Comparison of ENCODE assay signal across 1 cellular context in genomic region chr10:80453715-80454525, GRCh38.
TF ChIP-seq lines count a peak whose summit lies in the region.

Gene TSPAN14, plus strand, starts transcription at chr10:80454310. Its CDS starts 34,924 bp downstream, at chr10:80489234.

TF ChIP-seq in GM12878, 131 proteins besides CTCF, POLR2A, EP300 and RAD21 (continues in another document):
- TF ChIP-seq ZNF687 (IDR thresholded peaks at IDR 0.05) (peak; percentile 60), SIX5 (IDR thresholded peaks at IDR 0.05; ENCODE audit: low read depth, low read length, severe bottlenecking) (no peak), CHD4 (IDR thresholded peaks at IDR 0.05) (no peak), ZBTB40 (IDR thresholded peaks at IDR 0.05; ENCODE audit: borderline replicate concordance) (no peak), TCF7 (IDR thresholded peaks at IDR 0.05; ENCODE audit: borderline replicate concordance) (no peak), CHD2 (IDR thresholded peaks at IDR 0.05; ENCODE audit: borderline replicate concordance, low read depth, low read length) (0 out of 2 replicates have a peak, but pooled peaks have one; percentile 31), ELK1 (IDR thresholded peaks at IDR 0.05; ENCODE audit: low read depth, low read length) (no peak), RUNX3 (IDR thresholded peaks at IDR 0.05; ENCODE audit: low read length) (no peak), PAX8 (IDR thresholded peaks at IDR 0.05) (no peak), YBX1 (IDR thresholded peaks at IDR 0.05) (no peak), E2F4 (IDR thresholded peaks at IDR 0.05; ENCODE audit: low read depth, low read length) (no peak), ZBTB11 (CRISPR knock-in tag; IDR thresholded peaks at IDR 0.05) (no peak), NRF1 (conservative IDR thresholded peaks at IDR 0.05; ENCODE audit: low read depth, low read length) (0 out of 2 replicates have a peak, but pooled peaks have one; percentile 31), ZBED1 (IDR thresholded peaks at IDR 0.05; ENCODE audit: borderline replicate concordance) (no peak), SIN3A (IDR thresholded peaks at IDR 0.05; ENCODE audit: low read depth, low read length) (no peak), PAX5 (IDR thresholded peaks at IDR 0.05; ENCODE audit: borderline replicate concordance, low read depth, low read length) (0 out of 2 replicates have a peak, but pooled peaks have one; percentile 36), POLR2AphosphoS5 (IDR thresholded peaks at IDR 0.05; ENCODE audit: low read length) (peak; percentile 44; the same call in 1 of the 2 replicates), NFYA (IDR thresholded peaks at IDR 0.05; ENCODE audit: borderline replicate concordance, low read depth, low read length) (no peak), IKZF1 (conservative IDR thresholded peaks at IDR 0.05) (peak; percentile 37; the same call in 1 of the 2 replicates), KDM1A (IDR thresholded peaks at IDR 0.05; ENCODE audit: borderline replicate concordance) (no peak), CHD1 (IDR thresholded peaks at IDR 0.05; ENCODE audit: low read depth, low read length) (no peak), POLR2AphosphoS2 (IDR thresholded peaks at IDR 0.05; ENCODE audit: low read depth, low read length) (peak; percentile 65; the same call in 1 of the 2 replicates), STAT3 (IDR thresholded peaks at IDR 0.05; ENCODE audit: low read depth, low read length) (no peak), E4F1 (IDR thresholded peaks at IDR 0.05; ENCODE audit: borderline replicate concordance, partially characterized antibody) (no peak), NBN (IDR thresholded peaks at IDR 0.05) (no peak), BHLHE40 (IDR thresholded peaks at IDR 0.05; ENCODE audit: borderline replicate concordance in 1 of 2, low read depth in 2 of 2, low read length in 1 of 2) (peak; percentile 10 to 23; a peak in 2 of 4 replicates), PBX3 (IDR thresholded peaks at IDR 0.05; ENCODE audit: insufficient replicate concordance, low read depth, low read length) (no peak), MYC (IDR thresholded peaks at IDR 0.05; ENCODE audit: insufficient read depth, insufficient read length, insufficient replicate concordance, low read length, severe bottlenecking) (no peak), CBFB (IDR thresholded peaks at IDR 0.05; ENCODE audit: low read depth) (no peak), SPI1 (IDR thresholded peaks at IDR 0.05; ENCODE audit: borderline replicate concordance, insufficient read depth, low read depth, low read length) (no peak), LARP7 (IDR thresholded peaks at IDR 0.05) (0 out of 2 replicates have a peak, but pooled peaks have one; percentile 28), REST (IDR thresholded peaks at IDR 0.05; ENCODE audit: low read depth, low read length) (no peak), SMARCA5 (IDR thresholded peaks at IDR 0.05) (peak; percentile 12; the same call in 1 of the 2 replicates), NR2C1 (IDR thresholded peaks at IDR 0.05) (no peak), RBBP5 (conservative IDR thresholded peaks at IDR 0.05) (no peak), SMAD5 (IDR thresholded peaks at IDR 0.05; ENCODE audit: low read depth) (no peak), BCL11A (IDR thresholded peaks at IDR 0.05; ENCODE audit: low read depth, low read length) (no peak)
